ENCODE assay signal across 12 cellular contexts in the genomic region with DNA sequence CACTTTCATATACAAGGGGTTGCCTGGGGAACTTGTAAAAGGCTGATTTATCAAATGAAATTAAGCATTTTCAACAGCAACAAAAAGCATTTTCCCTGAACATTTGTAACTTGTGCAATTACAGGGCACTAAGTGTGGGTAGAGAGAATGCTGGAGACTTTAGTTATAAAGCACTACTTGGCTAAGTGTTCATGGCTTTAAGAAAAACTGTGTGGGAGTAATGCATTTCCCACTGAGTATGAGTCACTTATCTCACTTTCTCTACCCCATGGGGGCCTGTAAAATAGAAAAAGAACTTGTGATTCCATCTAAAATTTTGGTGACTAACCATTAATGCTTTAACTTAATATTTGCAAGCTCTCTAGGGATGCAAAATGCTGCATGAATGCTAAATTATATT.
A peak's percentile ranks its signal among the peaks of the same experiment; 100 is the strongest.
DNase-seq lines count a peak whose midpoint lies in the region; ATAC-seq and TF ChIP-seq lines count a peak whose summit lies in the region.
"Had no signal": no experiment of that assay in that cellular context is flagged by ENCODE, and none has a peak within 500 bp of the region (broad histone marks: within the 10 kb centered on the region; RNA-seq: fewer than 3 reads in every experiment).

No MANE protein-coding gene starts in this region.

- H2AFZ ChIP-seq in IMR-90 (replicated peaks; ENCODE audit: low read length, poor library complexity) = no peak overlapping the region

- CTCF ChIA-PET in IMR-90 (lab: Yijun Ruan, JAX) = no interaction called here

- no peak overlapping the region for H2BK5ac ChIP-seq in IMR-90 (ENCODE audit: low read depth, low read length, poor library complexity, severe bottlenecking)

- in situ Hi-C loops in IMR-90 (cut with MboI; ENCODE audit: low sequenced_read_pairs) = no loop called here

- H3K4ac ChIP-seq in IMR-90 (ENCODE audit: low read depth, low read length) = no peak overlapping the region

- intact Hi-C loops in IMR-90 (cut with micrococcal nuclease) (no loop called here), upper lobe of right lung (cut with DNase I) (no loop called here)

- H3K4me1 ChIP-seq in IMR-90 (ENCODE audit: control insufficient read depth, insufficient read depth, low read length) (no peaks in the 10 kb centered on the region), upper lobe of right lung (no peaks in the 10 kb centered on the region)
- H3K4me1 ChIP-seq: gastrocnemius medialis had no signal

- H4K5ac ChIP-seq in IMR-90 (ENCODE audit: low read depth, low read length) = no peak overlapping the region

- H3K4me2 ChIP-seq in IMR-90 (ENCODE audit: low read depth, low read length) = no peak overlapping the region

- no peaks in the 10 kb centered on the region for H3K9me3 ChIP-seq in IMR-90 (ENCODE audit: control insufficient read depth, insufficient read depth, low read length)
- H3K9me3 ChIP-seq in upper lobe of right lung = no peaks in the 10 kb centered on the region

- no peaks in the 10 kb centered on the region for H3K36me3 ChIP-seq in IMR-90 (ENCODE audit: control insufficient read depth, insufficient read depth, low read length)
- H3K36me3 ChIP-seq in upper lobe of right lung = no peaks in the 10 kb centered on the region
- H3K36me3 ChIP-seq: gastrocnemius medialis had no signal

- H4K8ac ChIP-seq in IMR-90 (ENCODE audit: low read depth in 2 of 2, low read length in 2 of 2) = no peak overlapping the region

- no peak overlapping the region for H3K9ac ChIP-seq in IMR-90 (ENCODE audit: low read depth, low read length)

- H2BK20ac ChIP-seq in IMR-90 (ENCODE audit: low read depth, low read length) = no peak overlapping the region

- H3K23ac ChIP-seq in IMR-90 (ENCODE audit: low read depth, low read length) = no peak overlapping the region

- BruUV-seq in IMR-90 (replicated peaks; lab: Mats Ljungman, UMichigan) = no TSS peak

- ATAC-seq in GM21423 (IDR thresholded peaks at IDR 0.05; ENCODE audit: unreplicated experiment) = peak; percentile 68
- ATAC-seq in IMR-90 (ENCODE audit: low read depth) = peak; percentile 32; the same call in 1 of the 2 replicates
- ATAC-seq in upper lobe of right lung = no peak
- ATAC-seq: gastrocnemius medialis, HCT116 had no signal

- H3K9me1 ChIP-seq in IMR-90 (ENCODE audit: insufficient read depth, low read length) = no peaks in the 10 kb centered on the region

- H3K27me3 ChIP-seq in IMR-90 (ENCODE audit: control insufficient read depth, insufficient read depth, low read length) = no peaks in the 10 kb centered on the region
- no peaks in the 10 kb centered on the region for H3K27me3 ChIP-seq in upper lobe of right lung
- H3K27me3 ChIP-seq: gastrocnemius medialis had no signal

- H4K91ac ChIP-seq in IMR-90 (ENCODE audit: insufficient read depth, low read depth, low read length) = no peak overlapping the region

- no peak overlapping the region for H2AK5ac ChIP-seq in IMR-90 (ENCODE audit: low read depth, low read length)

- H3K27ac ChIP-seq in IMR-90 (ENCODE audit: insufficient read depth, low read length) (no peak overlapping the region), upper lobe of right lung (no peak overlapping the region)
- H3K27ac ChIP-seq: gastrocnemius medialis had no signal

- TF ChIP-seq POLR2A in IMR-90 (IDR thresholded peaks at IDR 0.05; ENCODE audit: low read depth, low read length) = no peak

- dilution Hi-C loops in IMR-90 (cut with HindIII; ENCODE audit: low sequenced_read_pairs, unreplicated experiment) = no loop called here

- H3K14ac ChIP-seq in IMR-90 (replicated peaks; ENCODE audit: low read depth, low read length) = no peak overlapping the region

- H2BK15ac ChIP-seq in IMR-90 (ENCODE audit: low read depth, low read length) = no peak overlapping the region

- H3K18ac ChIP-seq in IMR-90 (ENCODE audit: low read depth, low read length) = no peak overlapping the region

- no peak overlapping the region for H2AK9ac ChIP-seq in IMR-90 (replicated peaks; ENCODE audit: low read depth, low read length, poor library complexity)

- no peak overlapping the region for H3K4me3 ChIP-seq in IMR-90 (ENCODE audit: insufficient read depth, low read depth, low read length)
- no peak overlapping the region for H3K4me3 ChIP-seq in upper lobe of right lung
- H3K4me3 ChIP-seq: gastrocnemius medialis had no signal

- no peaks in the 10 kb centered on the region for H4K20me1 ChIP-seq in IMR-90 (ENCODE audit: insufficient read depth, low read length)

- no peak overlapping the region for H3K56ac ChIP-seq in IMR-90 (ENCODE audit: extremely low read depth, insufficient read depth, low read length)

- TF ChIP-seq CTCF in IMR-90 (conservative IDR thresholded peaks at IDR 0.05; ENCODE audit: low read depth, low read length) = no peak
- TF ChIP-seq CTCF in upper lobe of right lung (IDR thresholded peaks at IDR 0.05) = no peak

- H3K79me1 ChIP-seq in IMR-90 (ENCODE audit: low read depth in 1 of 2, low read length in 2 of 2) = no peaks in the 10 kb centered on the region

- POLR2A ChIA-PET in IMR-90 (lab: Charles Lee; ENCODE audit: unreplicated experiment) = no interaction called here

- DNase-seq in EH (ENCODE audit: low read depth) = peak; percentile 63
- peak; percentile 53 for DNase-seq in IMR-90
- DNase-seq in foreskin melanocyte = peak; percentile 1
- no peak for DNase-seq in T1000 (lab: John Stamatoyannopoulos, UW)
- DNase-seq in activated naive CD4-positive, alpha-beta T cell treated with anti-CD3 and anti-CD28 coated beads, Interleukin-2, amount 50 U/mL, for 16 hours = no peak
- DNase-seq in upper lobe of right lung = no peak
- DNase-seq in NCI-H2081 treated with DMSO at 0.1 percent for 48 hours (lab: John Stamatoyannopoulos, UW) = no peak
- DNase-seq: CD4-positive, CD25-positive, alpha-beta regulatory T cell; gastrocnemius medialis; NCI-H510A had no signal

- H2BK120ac ChIP-seq in IMR-90 (ENCODE audit: low read depth, low read length) = no peak overlapping the region

- TF ChIP-seq RAD21 in IMR-90 (IDR thresholded peaks at IDR 0.05; ENCODE audit: low read length) = no peak

TF ChIP-seq in IMR-90, 13 proteins besides CTCF, POLR2A, EP300 and RAD21:
- no peak for TF ChIP-seq SMC3 (IDR thresholded peaks at IDR 0.05; ENCODE audit: low read depth, low read length)
- TF ChIP-seq CHD1 (IDR thresholded peaks at IDR 0.05; ENCODE audit: low read depth, low read length) = no peak
- TF ChIP-seq RCOR1 (IDR thresholded peaks at IDR 0.05; ENCODE audit: insufficient replicate concordance, low read length) = no peak
- TF ChIP-seq ELK1 (IDR thresholded peaks at IDR 0.05; ENCODE audit: borderline replicate concordance, low read depth, low read length) = no peak
- no peak for TF ChIP-seq CEBPB (IDR thresholded peaks at IDR 0.05; ENCODE audit: low read depth, low read length)
- TF ChIP-seq, protein P1, sequence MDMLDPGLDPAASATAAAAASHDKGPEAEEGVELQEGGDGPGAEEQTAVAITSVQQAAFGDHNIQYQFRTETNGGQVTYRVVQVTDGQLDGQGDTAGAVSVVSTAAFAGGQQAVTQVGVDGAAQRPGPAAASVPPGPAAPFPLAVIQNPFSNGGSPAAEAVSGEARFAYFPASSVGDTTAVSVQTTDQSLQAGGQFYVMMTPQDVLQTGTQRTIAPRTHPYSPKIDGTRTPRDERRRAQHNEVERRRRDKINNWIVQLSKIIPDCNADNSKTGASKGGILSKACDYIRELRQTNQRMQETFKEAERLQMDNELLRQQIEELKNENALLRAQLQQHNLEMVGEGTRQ (IDR thresholded peaks at IDR 0.05; ENCODE audit: low read depth, low read length) = no peak
- TF ChIP-seq BHLHE40 (IDR thresholded peaks at IDR 0.05; ENCODE audit: low read depth, low read length) = no peak
- TF ChIP-seq RFX5 (IDR thresholded peaks at IDR 0.05; ENCODE audit: low read depth, low read length) = no peak

Comparison
In these comparisons a context has a peak if more than half of its experiments do, and no peak if none do; other contexts are left out.
1. DNase-seq: peak in EH (single experiment), IMR-90 (single experiment) and foreskin melanocyte (single experiment); none in T1000 (single experiment), activated naive CD4-positive, alpha-beta T cell treated with anti-CD3 and anti-CD28 coated beads, Interleukin-2, amount 50 U/mL, for 16 hours (single experiment), upper lobe of right lung (single experiment) and NCI-H2081 treated with DMSO at 0.1 percent for 48 hours (single experiment).